ENCODE assay signal across 22 cellular contexts in genomic region chr9:100486479-100487176, GRCh38. TPM values are rescaled to one million over a fixed set of nuclear protein-coding genes. Genes with fewer than 3 reads are reported as not detected.
"Had no signal": no experiment of that assay in that cellular context is flagged by ENCODE, and none has a peak within 500 bp of the region (broad histone marks: within the 10 kb centered on the region; RNA-seq: fewer than 3 reads in every experiment).

No MANE protein-coding gene starts in this region.

- H3K9me3 ChIP-seq: adrenal gland, ascending aorta, gastrocnemius medialis, thyroid gland, upper lobe of right lung had no signal

- H3K36me3 ChIP-seq: adrenal gland, ascending aorta, brain microvascular endothelial cell, gastrocnemius medialis, thyroid gland, upper lobe of right lung had no signal

- H3K4me1 ChIP-seq: adrenal gland, ascending aorta, gastrocnemius medialis, thyroid gland, upper lobe of right lung had no signal

- ATAC-seq: activated T-cell treated with anti-CD3 and anti-CD28 coated beads, Interleukin-2, amount 50 U/mL, for 4 hours; gastrocnemius medialis; left ventricle myocardium superior; naive thymus-derived CD8-positive, alpha-beta T cell; stimulated activated naive CD8-positive, alpha-beta T cell treated with anti-CD3 and anti-CD28 coated beads, Interleukin-15, Interleukin-2, amounts not matched to agents 100 U/mL and 50 U/mL, for 24 hours; upper lobe of right lung had no signal

- H3K27ac ChIP-seq: adrenal gland, ascending aorta, brain microvascular endothelial cell, gastrocnemius medialis, thyroid gland, upper lobe of right lung had no signal

- H3K27me3 ChIP-seq: adrenal gland, ascending aorta, brain microvascular endothelial cell, gastrocnemius medialis, thyroid gland, upper lobe of right lung had no signal

- DNase-seq: activated CD4-positive, alpha-beta T cell treated with anti-CD3 and anti-CD28 coated beads for 4 hours; activated CD4-positive, alpha-beta T cell treated with anti-CD3 and anti-CD28 coated beads, Interleukin-2, amount 50 U/mL, for 48 hours; activated CD4-positive, CD25-positive, alpha-beta regulatory T cell; activated CD8-positive, alpha-beta memory T cell treated with anti-CD3 and anti-CD28 coated beads, Interleukin-2, amount 50 U/mL, for 48 hours; activated naive CD4-positive, alpha-beta T cell; activated T-cell treated with anti-CD3 and anti-CD28 coated beads, Interleukin-2, amount 50 U/mL, for 4 hours; adrenal gland; brain microvascular endothelial cell; central memory CD4-positive, alpha-beta T cell; effector memory CD4-positive, alpha-beta T cell; gastrocnemius medialis; hypothalamus; left ventricle myocardium superior; mammary epithelial cell; naive thymus-derived CD8-positive, alpha-beta T cell; retina; stimulated activated CD4-positive, alpha-beta T cell treated with anti-CD3 and anti-CD28 coated beads, Interleukin-4, amount 100 ng/mL, for 24 hours; stimulated activated naive CD8-positive, alpha-beta T cell treated with anti-CD3 and anti-CD28 coated beads, Interleukin-15, Interleukin-2, amounts not matched to agents 100 U/mL and 50 U/mL, for 24 hours; T1000; thyroid gland; upper lobe of right lung had no signal

- H3K4me3 ChIP-seq: adrenal gland, ascending aorta, gastrocnemius medialis, thyroid gland, upper lobe of right lung had no signal

RNA-seq across cellular contexts. Expression of gene TMEFF1, which starts 13.7 kb away (rescaled TPM):
- polyA plus RNA-seq: adrenal gland; naive thymus-derived CD8-positive, alpha-beta T cell had no signal
